27 cellular contexts compared by ENCODE assay signal in the genomic region with DNA sequence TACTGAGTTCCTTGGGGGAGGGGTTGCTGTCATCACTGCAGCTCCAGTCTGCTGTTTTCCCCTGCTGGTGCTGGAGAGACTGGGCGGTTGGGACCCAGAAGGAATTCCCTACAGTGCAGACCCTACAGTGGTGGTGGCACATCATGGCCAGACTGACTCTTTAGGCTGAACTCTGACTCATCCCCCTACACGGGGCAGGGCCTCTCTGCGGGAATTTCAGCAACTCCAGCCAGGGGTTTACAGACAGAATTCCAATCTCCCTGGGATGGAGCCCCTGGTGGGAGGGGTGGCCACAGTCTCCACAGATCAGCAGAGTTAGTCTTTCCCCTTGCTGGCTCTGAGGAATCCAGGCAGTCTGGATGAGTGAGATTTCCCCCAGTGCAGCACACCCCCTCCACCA. TPM values are rescaled to one million over a fixed set of nuclear protein-coding genes. Genes with fewer than 3 reads are reported as not detected.
A peak's percentile ranks its signal among the peaks of the same experiment; 100 is the strongest.
DNase-seq lines count a peak whose midpoint lies in the region; ATAC-seq, FAIRE-seq and TF ChIP-seq lines count a peak whose summit lies in the region.
"Had no signal": no experiment of that assay in that cellular context is flagged by ENCODE, and none has a peak within 500 bp of the region (broad histone marks: within the 10 kb centered on the region; RNA-seq: fewer than 3 reads in every experiment).

No MANE protein-coding gene starts in this region.

- H3K79me2 ChIP-seq in HepG2 (ENCODE audit: insufficient read depth, low read length) = no peaks in the 10 kb centered on the region

- no peaks in the 10 kb centered on the region for H3K9me3 ChIP-seq in HepG2 (ENCODE audit: low read length)
- H3K9me3 ChIP-seq: BE2C, SJSA1 had no signal

- H3K9ac ChIP-seq in HepG2 (ENCODE audit: insufficient read depth, low read depth, low read length) = no peak overlapping the region

- no peak overlapping the region for H3K4me3 Mint-ChIP-seq in activated naive CD4-positive, alpha-beta T cell treated with anti-CD3 and anti-CD28 coated beads, Interleukin-2, amount 50 U/mL, for 24 hours
- no peak overlapping the region for H3K4me3 Mint-ChIP-seq in HFFc6

- H3K36me3 ChIP-seq in HepG2 (replicated peaks in 1 of 2; ENCODE audit: control insufficient read depth in 1 of 2, insufficient read depth in 2 of 2, low read length in 2 of 2) = peaks cover 20 to 62% of the 10 kb centered on the region in 2 experiments

- no peaks in the 10 kb centered on the region for H3K27me3 ChIP-seq in HepG2 (ENCODE audit: control insufficient read depth in 1 of 2, insufficient read depth in 2 of 2, low read length in 2 of 2)
- H3K27me3 ChIP-seq: BE2C, MG63, SJSA1 had no signal

- TF ChIP-seq POLR2A in HepG2 (IDR thresholded peaks at IDR 0.05; ENCODE audit: insufficient read depth in 1 of 2, low read depth in 2 of 2, low read length in 2 of 2) = no peak

- no peak overlapping the region for H2AFZ ChIP-seq in HepG2 (ENCODE audit: low read length)

- peaks cover 9% of the 10 kb centered on the region for H3K4me1 Mint-ChIP-seq in activated naive CD4-positive, alpha-beta T cell treated with anti-CD3 and anti-CD28 coated beads, Interleukin-2, amount 50 U/mL, for 24 hours
- peaks cover 9% of the 10 kb centered on the region for H3K4me1 Mint-ChIP-seq in HFFc6 (ENCODE audit: low read depth)

- FAIRE-seq in HepG2 (lab: Jason Lieb, UNC) = no peak
- FAIRE-seq: GM12892, H54, HTR-8/SVneo had no signal

- TF ChIP-seq CTCF in choroid plexus epithelial cell (conservative IDR thresholded peaks at IDR 0.05; ENCODE audit: low read depth, low read length) = peak; percentile 1
- TF ChIP-seq CTCF in HepG2 (CRISPR knock-in tag; IDR thresholded peaks at IDR 0.05) = no peak
- no peak for TF ChIP-seq CTCF in HFFc6 (IDR thresholded peaks at IDR 0.05)

- peak overlapping the region; percentile 41 for H3K27ac Mint-ChIP-seq in activated naive CD4-positive, alpha-beta T cell treated with anti-CD3 and anti-CD28 coated beads, Interleukin-2, amount 50 U/mL, for 24 hours
- no peak overlapping the region for H3K27ac Mint-ChIP-seq in HFFc6

- TF ChIP-seq EP300 in HepG2 (IDR thresholded peaks at IDR 0.05; ENCODE audit: low read depth in 2 of 2, low read length in 2 of 2) (no peak), HepG2 (CRISPR knock-in tag; IDR thresholded peaks at IDR 0.05; ENCODE audit: borderline replicate concordance) (no peak)

- POLR2A ChIA-PET in HepG2 (lab: Yijun Ruan, JAX) = no interaction called here

- no peaks in the 10 kb centered on the region for H3K4me1 ChIP-seq in HepG2 (ENCODE audit: insufficient read depth, low read length)
- H3K4me1 ChIP-seq: BE2C, SJSA1 had no signal

- no peaks in the 10 kb centered on the region for H3K27me3 Mint-ChIP-seq in activated naive CD4-positive, alpha-beta T cell treated with anti-CD3 and anti-CD28 coated beads, Interleukin-2, amount 50 U/mL, for 24 hours
- H3K27me3 Mint-ChIP-seq in HFFc6 (ENCODE audit: insufficient read depth) = no peaks in the 10 kb centered on the region; the same call in 1 of the 2 replicates

- peaks cover 43% of the 10 kb centered on the region for H3K36me3 Mint-ChIP-seq in activated naive CD4-positive, alpha-beta T cell treated with anti-CD3 and anti-CD28 coated beads, Interleukin-2, amount 50 U/mL, for 24 hours
- peaks cover 79% of the 10 kb centered on the region for H3K36me3 Mint-ChIP-seq in HFFc6 (ENCODE audit: low read depth)

- H3K27ac ChIP-seq in HepG2 (ENCODE audit: extremely low read length, insufficient read depth, low read length) = no peak overlapping the region
- H3K27ac ChIP-seq: SJSA1 had no signal

- H3K4me3 ChIP-seq in choroid plexus epithelial cell (ENCODE audit: low read depth, low read length) = no peak overlapping the region
- H3K4me3 ChIP-seq in HepG2 (replicated peaks in 1 of 3; ENCODE audit: insufficient read depth in 1 of 3, low read depth in 2 of 3, low read length in 3 of 3) = no peak overlapping the region
- H3K4me3 ChIP-seq: MG63, SJSA1 had no signal

- ATAC-seq in HepG2 (peak; percentile 46), left colon (no peak)
- ATAC-seq in stimulated activated naive CD8-positive, alpha-beta T cell treated with anti-CD3 and anti-CD28 coated beads, Interleukin-15, Interleukin-2, amounts not matched to agents 100 U/mL and 50 U/mL, for 24 hours = no peak
- ATAC-seq: PC-3, Right ventricle myocardium inferior had no signal

- no peak for TF ChIP-seq RAD21 in HepG2 (CRISPR knock-in tag; IDR thresholded peaks at IDR 0.05)

- in situ Hi-C loops in HepG2 (cut with HindIII; ENCODE audit: extremely low pct_ligation_motif_present, low pct_unique_long_range_greater_than_20kb) = no loop called here

- BruUV-seq in HepG2 (replicated peaks; lab: Mats Ljungman, UMichigan) = no TSS peak

- intact Hi-C loops in HepG2 (cut with micrococcal nuclease; ENCODE audit: unreplicated experiment) = no loop called here
- intact Hi-C loops in left colon (cut with DNase I, micrococcal nuclease) = no loop called here

- CTCF ChIA-PET in HepG2 (lab: Yijun Ruan, JAX; ENCODE audit: low intra/inter-chr PET ratio, low total read pairs) = no interaction called here

- DNase-seq in activated naive CD4-positive, alpha-beta T cell (lab: John Stamatoyannopoulos, UW) = no peak
- DNase-seq in choroid plexus epithelial cell (ENCODE audit: low read depth) = peak; percentile 38
- no peak for DNase-seq in HepG2 (ENCODE audit: low spot score)
- DNase-seq in stimulated activated naive CD8-positive, alpha-beta T cell treated with anti-CD3 and anti-CD28 coated beads, Interleukin-15, Interleukin-2, amounts not matched to agents 100 U/mL and 50 U/mL, for 24 hours = no peak
- DNase-seq in HFFc6 = no peak
- DNase-seq in SIG-M5 treated with dmso at 0.1 percent for 504 hours (lab: John Stamatoyannopoulos, UW; ENCODE audit: unreplicated experiment) = no peak
- no peak for DNase-seq in left colon
- DNase-seq: 8988T; ACHN; BE2C; Calu3; DMS79 treated with DMSO at 0.1 percent for 48 hours; KG1; MG63; NCI-H2029; NCI-H446; NCI-H524 treated with DMSO at 0.1 percent for 48 hours; NCI-H774; NK-92 treated with Interleukin-12 subunit alpha and Interleukin-12 subunit beta, amount 100 ng/mL, for 24 hours; PC-3 had no signal

- no peaks in the 10 kb centered on the region for H3K9me3 Mint-ChIP-seq in activated naive CD4-positive, alpha-beta T cell treated with anti-CD3 and anti-CD28 coated beads, Interleukin-2, amount 50 U/mL, for 24 hours
- peaks cover 16% of the 10 kb centered on the region; the same call in 1 of the 2 replicates for H3K9me3 Mint-ChIP-seq in HFFc6

- H4K20me1 ChIP-seq in HepG2 (ENCODE audit: insufficient read depth, low read length) = no peaks in the 10 kb centered on the region

- WGBS in HepG2 (ENCODE audit: low lambda C conversion rate) = 95% methylated on average over 3 of the region's 3 CpGs

- no peak overlapping the region for H3K4me2 ChIP-seq in HepG2 (ENCODE audit: low read depth, low read length)

RNA-seq across cellular contexts. Expression of gene MAPK13, which starts 46.9 kb away (rescaled TPM):
- total RNA-seq in HepG2 (2016; rRNA removed; fragmentation: Illumina TruSeq; extraction: Trizol) = 12.7 and 17.8 TPM in 2 replicates
- 6.7 and 7.7 TPM in 2 replicates for total RNA-seq in HepG2 (2016; cell fraction: cytosol; rRNA removed; fragmentation: Illumina TruSeq; extraction: Trizol; ENCODE audit: low read depth)
- 13.2 and 13.6 TPM in 2 replicates for total RNA-seq in HepG2 (2016; cell fraction: insoluble cytoplasmic fraction; rRNA removed; fragmentation: Illumina TruSeq; extraction: Trizol)
- total RNA-seq in HepG2 (2016; cell fraction: membrane; rRNA removed; fragmentation: Illumina TruSeq; extraction: Trizol) = 16.3 and 17.8 TPM in 2 replicates
- total RNA-seq in HepG2 (2016; cell fraction: nucleus; rRNA removed; fragmentation: Illumina TruSeq; extraction: Trizol) = 12.2 and 12.8 TPM in 2 replicates
- polyA plus RNA-seq in HepG2 (2011; rRNA removed) = 43.4 and 48.6 TPM in 2 replicates
- polyA plus RNA-seq in HepG2 (2011; cell fraction: cytosol; rRNA removed) = 29.8 and 31.4 TPM in 2 replicates
- 203 and 226 TPM in 2 replicates for polyA plus RNA-seq in HepG2 (2011; cell fraction: nucleus; rRNA removed)
- polyA plus RNA-seq in HepG2 (2012) = 27.9 and 35.1 TPM in 2 replicates
- 19.7 and 23.2 TPM in 2 replicates for polyA plus RNA-seq in HepG2 (2016; cell fraction: cytosol; fragmentation: Illumina TruSeq; extraction: Trizol; ENCODE audit: low read depth)
- polyA plus RNA-seq in HepG2 (2016; cell fraction: insoluble cytoplasmic fraction; fragmentation: Illumina TruSeq; extraction: Trizol; ENCODE audit: low read depth) = 26.4 and 34.1 TPM in 2 replicates
- polyA plus RNA-seq in HepG2 (2016; cell fraction: membrane; fragmentation: Illumina TruSeq; extraction: Trizol; ENCODE audit: low read depth) = 27.6 and 29.3 TPM in 2 replicates
- 36.0 and 42.2 TPM in 2 replicates for polyA plus RNA-seq in HepG2 (2016; cell fraction: nucleus; fragmentation: Illumina TruSeq; extraction: Trizol; ENCODE audit: insufficient read depth, low read depth)
- polyA minus RNA-seq in HepG2 (2011; rRNA and poly(A)+ RNA removed; ENCODE audit: low replicate concordance) = 3.1 and 49.1 TPM in 2 replicates
- 16.3 and 18.6 TPM in 2 replicates for polyA minus RNA-seq in HepG2 (2011; cell fraction: cytosol; rRNA and poly(A)+ RNA removed)
- polyA minus RNA-seq in HepG2 (2011; cell fraction: nucleus; rRNA and poly(A)+ RNA removed) = 30.6 and 42.0 TPM in 2 replicates
- 10 to 100 TPM in 2 of 6 experiments, 1 to 10 TPM in 4; 5.7 to 12.4 (median 6.5) TPM for total RNA-seq in HFFc6 (2021; fragmentation: NEBNext Ultra II Directional; extraction: Animal tissue kit (Norgen Biotek cat#: 25700))
- total RNA-seq in left colon = 100 to 1,000 TPM; 184 to 186 TPM
- total RNA-seq: SJSA1 had no signal

RNA-seq across cellular contexts. Expression of gene MAPK14, which starts 55.8 kb away (rescaled TPM):
- total RNA-seq in HepG2 (2016; rRNA removed; fragmentation: Illumina TruSeq; extraction: Trizol) (67.3 and 74.9 TPM in 2 replicates), left colon (10 to 100 TPM; 60.0 to 69.8 TPM)
- 7.2 and 7.5 TPM in 2 replicates for total RNA-seq in HepG2 (2016; cell fraction: cytosol; rRNA removed; fragmentation: Illumina TruSeq; extraction: Trizol; ENCODE audit: low read depth)
- 67.5 and 68.5 TPM in 2 replicates for total RNA-seq in HepG2 (2016; cell fraction: insoluble cytoplasmic fraction; rRNA removed; fragmentation: Illumina TruSeq; extraction: Trizol)
- total RNA-seq in HepG2 (2016; cell fraction: membrane; rRNA removed; fragmentation: Illumina TruSeq; extraction: Trizol) = 20.7 and 21.7 TPM in 2 replicates
- 113 and 120 TPM in 2 replicates for total RNA-seq in HepG2 (2016; cell fraction: nucleus; rRNA removed; fragmentation: Illumina TruSeq; extraction: Trizol)
- 52.0 and 66.3 TPM in 2 replicates for polyA plus RNA-seq in HepG2 (2011; rRNA removed)
- polyA plus RNA-seq in HepG2 (2011; cell fraction: cytosol; rRNA removed) = 29.4 and 43.0 TPM in 2 replicates
- polyA plus RNA-seq in HepG2 (2011; cell fraction: nucleus; rRNA removed) = 53.6 and 57.1 TPM in 2 replicates
- polyA plus RNA-seq in HepG2 (2012) = 53.3 and 55.6 TPM in 2 replicates
- polyA plus RNA-seq in HepG2 (2016; cell fraction: cytosol; fragmentation: Illumina TruSeq; extraction: Trizol; ENCODE audit: low read depth) = 2.4 and 3.2 TPM in 2 replicates
- 53.0 and 55.3 TPM in 2 replicates for polyA plus RNA-seq in HepG2 (2016; cell fraction: insoluble cytoplasmic fraction; fragmentation: Illumina TruSeq; extraction: Trizol; ENCODE audit: low read depth)
- polyA plus RNA-seq in HepG2 (2016; cell fraction: membrane; fragmentation: Illumina TruSeq; extraction: Trizol; ENCODE audit: low read depth) = 8.8 and 9.7 TPM in 2 replicates
- polyA plus RNA-seq in HepG2 (2016; cell fraction: nucleus; fragmentation: Illumina TruSeq; extraction: Trizol; ENCODE audit: insufficient read depth, low read depth) = 90.3 and 105 TPM in 2 replicates
- 75.6 and 86.1 TPM in 2 replicates for polyA minus RNA-seq in HepG2 (2011; rRNA and poly(A)+ RNA removed; ENCODE audit: low replicate concordance)
- 50.6 and 54.7 TPM in 2 replicates for polyA minus RNA-seq in HepG2 (2011; cell fraction: cytosol; rRNA and poly(A)+ RNA removed)
- polyA minus RNA-seq in HepG2 (2011; cell fraction: nucleus; rRNA and poly(A)+ RNA removed) = 204 and 254 TPM in 2 replicates
- total RNA-seq in HFFc6 (2021; fragmentation: NEBNext Ultra II Directional; extraction: Animal tissue kit (Norgen Biotek cat#: 25700)) = 10 to 100 TPM; 34.1 to 40.4 (median 37.1) TPM

RNA-seq across cellular contexts. Expression of gene SLC26A8, which starts 59.0 kb away (rescaled TPM):
- not detected in 2 replicates for total RNA-seq in HepG2 (2016; rRNA removed; fragmentation: Illumina TruSeq; extraction: Trizol)
- not detected in 2 replicates for total RNA-seq in HepG2 (2016; cell fraction: cytosol; rRNA removed; fragmentation: Illumina TruSeq; extraction: Trizol; ENCODE audit: low read depth)
- total RNA-seq in HepG2 (2016; cell fraction: insoluble cytoplasmic fraction; rRNA removed; fragmentation: Illumina TruSeq; extraction: Trizol) = 0.11 TPM in 1 of 2 replicates, not detected in the other
- not detected in 2 replicates for total RNA-seq in HepG2 (2016; cell fraction: membrane; rRNA removed; fragmentation: Illumina TruSeq; extraction: Trizol)
- total RNA-seq in HepG2 (2016; cell fraction: nucleus; rRNA removed; fragmentation: Illumina TruSeq; extraction: Trizol) = 0.09 and 0.12 TPM in 2 replicates
- 0.42 and 0.46 TPM in 2 replicates for polyA plus RNA-seq in HepG2 (2011; rRNA removed)
- 0.16 and 0.17 TPM in 2 replicates for polyA plus RNA-seq in HepG2 (2011; cell fraction: cytosol; rRNA removed)
- 0.64 and 1.1 TPM in 2 replicates for polyA plus RNA-seq in HepG2 (2011; cell fraction: nucleus; rRNA removed)
- 0.05 and 0.16 TPM in 2 replicates for polyA plus RNA-seq in HepG2 (2012)
- polyA plus RNA-seq in HepG2 (2016; cell fraction: cytosol; fragmentation: Illumina TruSeq; extraction: Trizol; ENCODE audit: low read depth) = not detected in 2 replicates
- 0.11 TPM in 1 of 2 replicates, not detected in the other for polyA plus RNA-seq in HepG2 (2016; cell fraction: insoluble cytoplasmic fraction; fragmentation: Illumina TruSeq; extraction: Trizol; ENCODE audit: low read depth)
- not detected in 2 replicates for polyA plus RNA-seq in HepG2 (2016; cell fraction: membrane; fragmentation: Illumina TruSeq; extraction: Trizol; ENCODE audit: low read depth)
- polyA plus RNA-seq in HepG2 (2016; cell fraction: nucleus; fragmentation: Illumina TruSeq; extraction: Trizol; ENCODE audit: insufficient read depth, low read depth) = 0.15 and 0.28 TPM in 2 replicates
- polyA minus RNA-seq in HepG2 (2011; rRNA and poly(A)+ RNA removed; ENCODE audit: low replicate concordance) = 0.42 TPM in 1 of 2 replicates, not detected in the other
- 0.26 TPM in 1 of 2 replicates, not detected in the other for polyA minus RNA-seq in HepG2 (2011; cell fraction: cytosol; rRNA and poly(A)+ RNA removed)
- polyA minus RNA-seq in HepG2 (2011; cell fraction: nucleus; rRNA and poly(A)+ RNA removed) = 0.39 and 0.50 TPM in 2 replicates
- not detected for total RNA-seq in HFFc6 (2021; fragmentation: NEBNext Ultra II Directional; extraction: Animal tissue kit (Norgen Biotek cat#: 25700))
- under 1 TPM; 0.18 to 0.50 TPM for total RNA-seq in left colon
- total RNA-seq: Calu3, PC-3, Right ventricle myocardium inferior, RPMI7951, SJSA1 had no signal

Comparison
In these comparisons a context has a peak if more than half of its experiments do, and no peak if none do; other contexts are left out.
1. RNA of gene MAPK13, which starts 46.9 kb away (total RNA-seq): 184 to 186 TPM in left colon; 6.7 to 17.8 TPM in HepG2 and 5.7 to 12.4 TPM in HFFc6; every median in the first group is over 4 times any median in the second.